ENCODE assay signal across 8 cellular contexts in genomic region chr1:55213029-55213884, GRCh38. TPM values are rescaled to one million over a fixed set of nuclear protein-coding genes. Genes with fewer than 3 reads are reported as not detected.
DNase-seq lines count a peak whose midpoint lies in the region; ATAC-seq and TF ChIP-seq lines count a peak whose summit lies in the region.

No MANE protein-coding gene starts in this region.

- intact Hi-C loops in activated CD8-positive, alpha-beta T cell treated with anti-CD3 and anti-CD28 coated beads for 36 hours (cut with micrococcal nuclease) = loop anchor here (5.0 kb wide), 3 partner anchors 44 to 71 kb away; no protein-coding TSS in a partner anchor

- no peaks in the 10 kb centered on the region for H3K27me3 Mint-ChIP-seq in activated naive CD4-positive, alpha-beta T cell treated with anti-CD3 and anti-CD28 coated beads, Interleukin-2, amount 10 ng/mL, durations not matched to agents 7 days and 5 days
- H3K27me3 Mint-ChIP-seq in activated CD8-positive, alpha-beta T cell treated with anti-CD3 and anti-CD28 coated beads for 36 hours = no peaks in the 10 kb centered on the region

- peak overlapping the region; percentile 86 for H3K4me3 ChIP-seq in iPS-18c (ENCODE audit: insufficient read depth, low read depth, low read length)

- peaks cover 7% of the 10 kb centered on the region for H3K36me3 Mint-ChIP-seq in activated naive CD4-positive, alpha-beta T cell treated with anti-CD3 and anti-CD28 coated beads, Interleukin-2, amount 10 ng/mL, durations not matched to agents 7 days and 5 days
- peaks cover 20% of the 10 kb centered on the region for H3K36me3 Mint-ChIP-seq in activated CD8-positive, alpha-beta T cell treated with anti-CD3 and anti-CD28 coated beads for 36 hours (ENCODE audit: low read depth)

- POLR2A ChIA-PET in activated CD8-positive, alpha-beta T cell treated with anti-CD3 and anti-CD28 coated beads for 36 hours (lab: Charles Lee) = interaction anchor here (0.7 to 2.8 kb wide), 14 partner anchors 8 to 72 kb away, joined by 3 to 11 read pairs (median 3); no protein-coding TSS in a partner anchor

- H3K27ac Mint-ChIP-seq in activated naive CD4-positive, alpha-beta T cell treated with anti-CD3 and anti-CD28 coated beads, Interleukin-2, amount 10 ng/mL, durations not matched to agents 7 days and 5 days = peak overlapping the region; percentile 91
- peak overlapping the region; percentile 86 for H3K27ac Mint-ChIP-seq in activated CD8-positive, alpha-beta T cell treated with anti-CD3 and anti-CD28 coated beads for 36 hours

- H3K4me1 Mint-ChIP-seq in activated naive CD4-positive, alpha-beta T cell treated with anti-CD3 and anti-CD28 coated beads, Interleukin-2, amount 10 ng/mL, durations not matched to agents 7 days and 5 days = peaks cover 78% of the 10 kb centered on the region
- peaks cover 63% of the 10 kb centered on the region for H3K4me1 Mint-ChIP-seq in activated CD8-positive, alpha-beta T cell treated with anti-CD3 and anti-CD28 coated beads for 36 hours (ENCODE audit: low read depth)

- no peaks in the 10 kb centered on the region for H3K9me3 ChIP-seq in iPS-18c (ENCODE audit: control insufficient read depth, insufficient read depth, low read length)

- peak overlapping the region; percentile 19 for H3K27ac ChIP-seq in temporal lobe (ENCODE audit: low read depth, low read length)

- no peak for TF ChIP-seq CTCF in activated CD8-positive, alpha-beta T cell treated with anti-CD3 and anti-CD28 coated beads for 36 hours (IDR thresholded peaks at IDR 0.05)

- no peak for ATAC-seq in activated CD8-positive, alpha-beta T cell treated with anti-CD3 and anti-CD28 coated beads for 36 hours
- ATAC-seq in GM21717 (IDR thresholded peaks at IDR 0.05; ENCODE audit: unreplicated experiment) (no peak), GM21423 (IDR thresholded peaks at IDR 0.05; ENCODE audit: unreplicated experiment) (no peak)

- DNase-seq in activated naive CD4-positive, alpha-beta T cell treated with anti-CD3 and anti-CD28 coated beads, Interleukin-2, amount 10 ng/mL, durations not matched to agents 7 days and 5 days = no peak
- no peak for DNase-seq in activated naive CD4-positive, alpha-beta T cell treated with Interleukin-2 at 50 U/mL for 16 hours
- no peak for DNase-seq in activated CD8-positive, alpha-beta T cell treated with anti-CD3 and anti-CD28 coated beads for 36 hours
- DNase-seq in stimulated activated CD4-positive, alpha-beta T cell treated with anti-CD3 and anti-CD28 coated beads, Interleukin-2, amount 100 ng/mL, for 48 hours = no peak

- no peaks in the 10 kb centered on the region for H3K9me3 Mint-ChIP-seq in activated naive CD4-positive, alpha-beta T cell treated with anti-CD3 and anti-CD28 coated beads, Interleukin-2, amount 10 ng/mL, durations not matched to agents 7 days and 5 days
- H3K9me3 Mint-ChIP-seq in activated CD8-positive, alpha-beta T cell treated with anti-CD3 and anti-CD28 coated beads for 36 hours = no peaks in the 10 kb centered on the region

- CTCF ChIA-PET in activated naive CD4-positive, alpha-beta T cell treated with anti-CD3 and anti-CD28 coated beads, Interleukin-2, amount 10 ng/mL, durations not matched to agents 7 days and 5 days (lab: Charles Lee) = interaction anchor here (0.5 to 1.8 kb wide), 6 partner anchors 10 to 72 kb away, joined by 3 to 4 read pairs (median 4); no protein-coding TSS in a partner anchor
- CTCF ChIA-PET in activated CD8-positive, alpha-beta T cell treated with anti-CD3 and anti-CD28 coated beads for 36 hours (lab: Charles Lee) = interaction anchor here (0.5 to 2.6 kb wide), 14 partner anchors 10 to 76 kb away, joined by 3 to 8 read pairs (median 3); no protein-coding TSS in a partner anchor

- peak overlapping the region; percentile 89 for H3K4me3 Mint-ChIP-seq in activated naive CD4-positive, alpha-beta T cell treated with anti-CD3 and anti-CD28 coated beads, Interleukin-2, amount 10 ng/mL, durations not matched to agents 7 days and 5 days
- peak overlapping the region; percentile 83 for H3K4me3 Mint-ChIP-seq in activated CD8-positive, alpha-beta T cell treated with anti-CD3 and anti-CD28 coated beads for 36 hours

RNA-seq across cellular contexts. Expression of gene USP24, which starts 1.9 kb away (rescaled TPM):
- total RNA-seq in activated CD8-positive, alpha-beta T cell treated with anti-CD3 and anti-CD28 coated beads for 36 hours = 10 to 100 TPM; 39.4 to 47.0 TPM
- 75.7 TPM for total RNA-seq in temporal lobe
